In genomic region chr2:197431858-197432257, GRCh38 we compare ENCODE assay signal across 12 cellular contexts. TPM values are rescaled to one million over a fixed set of nuclear protein-coding genes. Genes with fewer than 3 reads are reported as not detected.
DNase-seq lines count a peak whose midpoint lies in the region; ATAC-seq, FAIRE-seq and TF ChIP-seq lines count a peak whose summit lies in the region.
"Had no signal": no experiment of that assay in that cellular context is flagged by ENCODE, and none has a peak within 500 bp of the region (broad histone marks: within the 10 kb centered on the region; RNA-seq: fewer than 3 reads in every experiment).

No MANE protein-coding gene starts in this region.

- H3K9me3 ChIP-seq in HepG2 (ENCODE audit: low read length) (no peaks in the 10 kb centered on the region), right lobe of liver (no peaks in the 10 kb centered on the region), kidney (ENCODE audit: control insufficient read depth in 1 of 2, low read length in 2 of 2) (no peaks in the 10 kb centered on the region)
- H3K9me3 ChIP-seq: prostate gland had no signal

- H3K4me1 Mint-ChIP-seq in activated T-helper 2 cell treated with anti-CD3 and anti-CD28 coated beads, Interferon-gamma antibody, Interleukin-2, Interleukin-4, amounts not matched to agents 10 μg/mL and 5 μg/mL and 100 μg/mL, durations not matched to agents 14 hours and 24 hours and 36 hours (ENCODE audit: low read depth), result peaks cover 59% of the 10 kb centered on the region

- ATAC-seq in HepG2 (no peak), right lobe of liver (no peak), HG02981 (IDR thresholded peaks at IDR 0.05; ENCODE audit: unreplicated experiment) (no peak)

- H3K4me1 ChIP-seq in HepG2 (ENCODE audit: insufficient read depth, low read length) (peaks cover 76% of the 10 kb centered on the region), right lobe of liver (peaks cover 0 to 64% (median 20%) of the 10 kb centered on the region in 4 donors), kidney (ENCODE audit: control insufficient read depth in 1 of 2, insufficient read depth in 1 of 2, low read depth in 1 of 2, low read length in 2 of 2) (peaks cover 23 to 34% of the 10 kb centered on the region in 2 donors)

- TF ChIP-seq POLR2A in HepG2 (IDR thresholded peaks at IDR 0.05; ENCODE audit: insufficient read depth in 1 of 2, low read depth in 2 of 2, low read length in 2 of 2), result no peak
- TF ChIP-seq POLR2A in right lobe of liver (IDR thresholded peaks at IDR 0.05), result no peak

- H3K27me3 ChIP-seq in HepG2 (ENCODE audit: control insufficient read depth in 1 of 2, insufficient read depth in 2 of 2, low read length in 2 of 2) (peaks cover 0 to 4% of the 10 kb centered on the region in 2 experiments; a peak in 1 of 5 replicates), right lobe of liver (no peaks in the 10 kb centered on the region)

- no peak for TF ChIP-seq CTCF in HepG2 (CRISPR knock-in tag; IDR thresholded peaks at IDR 0.05)
- TF ChIP-seq CTCF in right lobe of liver (IDR thresholded peaks at IDR 0.05), result no peak
- no peak for TF ChIP-seq CTCF in kidney (IDR thresholded peaks at IDR 0.05; ENCODE audit: borderline replicate concordance, extremely low read depth, insufficient read depth)

- H3K4me3 ChIP-seq in HepG2 (replicated peaks in 1 of 3; ENCODE audit: insufficient read depth in 1 of 3, low read depth in 2 of 3, low read length in 3 of 3), result peak overlapping the region; percentile 13 to 99 (median 86)
- H3K4me3 ChIP-seq in right lobe of liver, result no peak overlapping the region
- peak overlapping the region; percentile 1 to 21 for H3K4me3 ChIP-seq in kidney (ENCODE audit: low read length in 2 of 2)
- H3K4me3 ChIP-seq: prostate gland had no signal

- in situ Hi-C loops in HepG2 (cut with HindIII; ENCODE audit: extremely low pct_ligation_motif_present, low pct_unique_long_range_greater_than_20kb), result no loop called here

- peak overlapping the region; percentile 98 for H3K4me2 ChIP-seq in HepG2 (ENCODE audit: low read depth, low read length)

- H2AFZ ChIP-seq in HepG2 (ENCODE audit: low read length), result no peak overlapping the region

- TF ChIP-seq RAD21 in HepG2 (CRISPR knock-in tag; IDR thresholded peaks at IDR 0.05), result no peak

- DNase-seq in HepG2 (ENCODE audit: low spot score), result no peak
- DNase-seq in right lobe of liver, result no peak
- no peak for DNase-seq in activated T-helper 2 cell treated with anti-CD3 and anti-CD28 coated beads, Interferon-gamma antibody, Interleukin-2, Interleukin-4, amounts not matched to agents 10 μg/mL and 5 μg/mL and 100 μg/mL, durations not matched to agents 14 hours and 24 hours and 36 hours (ENCODE audit: low spot score)
- no peak for DNase-seq in kidney
- no peak for DNase-seq in OCI-M1 (lab: John Stamatoyannopoulos, UW)
- no peak for DNase-seq in RKO (ENCODE audit: low spot score)
- DNase-seq in SKM-1 (lab: John Stamatoyannopoulos, UW; ENCODE audit: unreplicated experiment), result no peak
- DNase-seq: NCI-H510A had no signal

- peaks cover 72% of the 10 kb centered on the region for H4K20me1 ChIP-seq in HepG2 (ENCODE audit: insufficient read depth, low read length)

- TF ChIP-seq EP300 in HepG2 (IDR thresholded peaks at IDR 0.05; ENCODE audit: low read depth in 2 of 2, low read length in 2 of 2) (no peak), HepG2 (CRISPR knock-in tag; IDR thresholded peaks at IDR 0.05; ENCODE audit: borderline replicate concordance) (no peak)

- no TSS peak for BruUV-seq in HepG2 (replicated peaks; lab: Mats Ljungman, UMichigan)

- peak overlapping the region; percentile 65 for H3K4me3 Mint-ChIP-seq in activated T-helper 2 cell treated with anti-CD3 and anti-CD28 coated beads, Interferon-gamma antibody, Interleukin-2, Interleukin-4, amounts not matched to agents 10 μg/mL and 5 μg/mL and 100 μg/mL, durations not matched to agents 14 hours and 24 hours and 36 hours (ENCODE audit: low read depth)

- FAIRE-seq in HepG2 (lab: Jason Lieb, UNC), result no peak
- no peak for FAIRE-seq in kidney (lab: Jason Lieb, UNC)
- FAIRE-seq: islet of Langerhans had no signal

- no peaks in the 10 kb centered on the region for H3K9me3 Mint-ChIP-seq in activated T-helper 2 cell treated with anti-CD3 and anti-CD28 coated beads, Interferon-gamma antibody, Interleukin-2, Interleukin-4, amounts not matched to agents 10 μg/mL and 5 μg/mL and 100 μg/mL, durations not matched to agents 14 hours and 24 hours and 36 hours

- H3K36me3 Mint-ChIP-seq in activated T-helper 2 cell treated with anti-CD3 and anti-CD28 coated beads, Interferon-gamma antibody, Interleukin-2, Interleukin-4, amounts not matched to agents 10 μg/mL and 5 μg/mL and 100 μg/mL, durations not matched to agents 14 hours and 24 hours and 36 hours (ENCODE audit: low read depth), result peaks cover 42% of the 10 kb centered on the region

- no peaks in the 10 kb centered on the region for H3K27me3 Mint-ChIP-seq in activated T-helper 2 cell treated with anti-CD3 and anti-CD28 coated beads, Interferon-gamma antibody, Interleukin-2, Interleukin-4, amounts not matched to agents 10 μg/mL and 5 μg/mL and 100 μg/mL, durations not matched to agents 14 hours and 24 hours and 36 hours (ENCODE audit: low read depth)

- H3K27ac ChIP-seq in HepG2 (ENCODE audit: extremely low read length, insufficient read depth, low read length) (no peak overlapping the region), right lobe of liver (no peak overlapping the region), kidney (ENCODE audit: low read depth in 2 of 2, low read length in 2 of 2) (no peak overlapping the region)
- H3K27ac ChIP-seq: C4-2B, prostate gland had no signal

- intact Hi-C loops in HepG2 (cut with micrococcal nuclease; ENCODE audit: unreplicated experiment) (no loop called here), right lobe of liver (cut with DNase I) (no loop called here), kidney (cut with DNase I) (no loop called here)
- intact Hi-C loops in activated T-helper 2 cell treated with anti-CD3 and anti-CD28 coated beads, Interferon-gamma antibody, Interleukin-2, Interleukin-4, amounts not matched to agents 10 μg/mL and 5 μg/mL and 100 μg/mL, durations not matched to agents 14 hours and 24 hours and 36 hours (cut with micrococcal nuclease), result loop anchor here (5.0 to 10.0 kb wide), 8 partner anchors 125 to 1777 kb away; partner anchors contain the start of genes CCDC150, MARS2, PGAP1 and SLC39A10

- H3K27ac Mint-ChIP-seq in activated T-helper 2 cell treated with anti-CD3 and anti-CD28 coated beads, Interferon-gamma antibody, Interleukin-2, Interleukin-4, amounts not matched to agents 10 μg/mL and 5 μg/mL and 100 μg/mL, durations not matched to agents 14 hours and 24 hours and 36 hours, result peak overlapping the region; percentile 47

- H3K79me2 ChIP-seq in HepG2 (ENCODE audit: insufficient read depth, low read length), result peaks cover 94% of the 10 kb centered on the region

- POLR2A ChIA-PET in HepG2 (lab: Yijun Ruan, JAX), result interaction anchor here (2.5 to 14.3 kb wide), 3 partner anchors 20 to 68 kb away, joined by 6 to 306 read pairs (median 12); partner anchors contain the start of genes COQ10B, HSPD1 and HSPE1

- H3K36me3 ChIP-seq in HepG2 (replicated peaks in 1 of 2; ENCODE audit: control insufficient read depth in 1 of 2, insufficient read depth in 2 of 2, low read length in 2 of 2) (peaks cover 1 to 15% of the 10 kb centered on the region in 2 experiments; a peak in 3 of 5 replicates), right lobe of liver (peaks cover 0 to 6% (median 0%) of the 10 kb centered on the region in 4 donors), kidney (ENCODE audit: control insufficient read depth in 1 of 2, insufficient read depth in 2 of 2, low read length in 2 of 2) (no peaks in the 10 kb centered on the region)
- H3K36me3 ChIP-seq: prostate gland had no signal

- H3K9ac ChIP-seq in HepG2 (ENCODE audit: insufficient read depth, low read depth, low read length), result peak overlapping the region; percentile 100; the same call in 1 of the 2 replicates
- peak overlapping the region; percentile 20 to 37 for H3K9ac ChIP-seq in kidney (ENCODE audit: low read length in 2 of 2)

- 54% methylated on average over 6 of the region's 6 CpGs for WGBS in HepG2 (ENCODE audit: low lambda C conversion rate)
- WGBS in right lobe of liver (ENCODE audit: insufficient coverage, low coverage, low lambda C conversion rate, missing lambda C conversion rate), result 55% methylated on average over 6 of the region's 6 CpGs

- CTCF ChIA-PET in HepG2 (lab: Yijun Ruan, JAX; ENCODE audit: low intra/inter-chr PET ratio, low total read pairs), result no interaction called here

RNA-seq across cellular contexts. Expression of gene SF3B1, which starts 3.0 kb away (rescaled TPM):
- total RNA-seq in HepG2 (2016; rRNA removed; fragmentation: Illumina TruSeq; extraction: Trizol), result 387 and 499 TPM in 2 replicates
- 16.2 and 16.5 TPM in 2 replicates for total RNA-seq in HepG2 (2016; cell fraction: cytosol; rRNA removed; fragmentation: Illumina TruSeq; extraction: Trizol; ENCODE audit: low read depth)
- 367 and 489 TPM in 2 replicates for total RNA-seq in HepG2 (2016; cell fraction: insoluble cytoplasmic fraction; rRNA removed; fragmentation: Illumina TruSeq; extraction: Trizol)
- total RNA-seq in HepG2 (2016; cell fraction: membrane; rRNA removed; fragmentation: Illumina TruSeq; extraction: Trizol), result 49.3 and 53.4 TPM in 2 replicates
- total RNA-seq in HepG2 (2016; cell fraction: nucleus; rRNA removed; fragmentation: Illumina TruSeq; extraction: Trizol), result 418 and 502 TPM in 2 replicates
- 677 and 750 TPM in 2 replicates for polyA plus RNA-seq in HepG2 (2011; rRNA removed)
- 115 and 183 TPM in 2 replicates for polyA plus RNA-seq in HepG2 (2011; cell fraction: cytosol; rRNA removed)
- polyA plus RNA-seq in HepG2 (2011; cell fraction: nucleus; rRNA removed), result 1,965 and 2,535 TPM in 2 replicates
- 375 and 468 TPM in 2 replicates for polyA plus RNA-seq in HepG2 (2012)
- 9.7 and 15.8 TPM in 2 replicates for polyA plus RNA-seq in HepG2 (2016; cell fraction: cytosol; fragmentation: Illumina TruSeq; extraction: Trizol; ENCODE audit: low read depth)
- 424 and 448 TPM in 2 replicates for polyA plus RNA-seq in HepG2 (2016; cell fraction: insoluble cytoplasmic fraction; fragmentation: Illumina TruSeq; extraction: Trizol; ENCODE audit: low read depth)
- 27.7 and 44.3 TPM in 2 replicates for polyA plus RNA-seq in HepG2 (2016; cell fraction: membrane; fragmentation: Illumina TruSeq; extraction: Trizol; ENCODE audit: low read depth)
- polyA plus RNA-seq in HepG2 (2016; cell fraction: nucleus; fragmentation: Illumina TruSeq; extraction: Trizol; ENCODE audit: insufficient read depth, low read depth), result 790 and 818 TPM in 2 replicates
- 198 and 376 TPM in 2 replicates for polyA minus RNA-seq in HepG2 (2011; rRNA and poly(A)+ RNA removed; ENCODE audit: low replicate concordance)
- polyA minus RNA-seq in HepG2 (2011; cell fraction: cytosol; rRNA and poly(A)+ RNA removed), result 123 TPM in 2 replicates
- polyA minus RNA-seq in HepG2 (2011; cell fraction: nucleus; rRNA and poly(A)+ RNA removed), result 1,412 and 1,821 TPM in 2 replicates
- total RNA-seq in right lobe of liver, result 100 to 1,000 TPM in 3 of 6 experiments, 10 to 100 TPM in 3; 74.6 to 113 (median 100) TPM
- total RNA-seq in activated T-helper 2 cell treated with anti-CD3 and anti-CD28 coated beads, Interferon-gamma antibody, Interleukin-2, Interleukin-4, amounts not matched to agents 10 μg/mL and 5 μg/mL and 100 μg/mL, durations not matched to agents 14 hours and 24 hours and 36 hours, result 284 and 289 TPM in 2 replicates
- total RNA-seq in kidney, result 244 TPM
- polyA plus RNA-seq in kidney (ENCODE audit: insufficient read depth, low read depth, low replicate concordance), result 185 TPM

RNA-seq across cellular contexts. Expression of gene COQ10B, which starts 21.5 kb away (rescaled TPM):
- 34.9 and 41.8 TPM in 2 replicates for total RNA-seq in HepG2 (2016; rRNA removed; fragmentation: Illumina TruSeq; extraction: Trizol)
- 13.9 and 15.1 TPM in 2 replicates for total RNA-seq in HepG2 (2016; cell fraction: cytosol; rRNA removed; fragmentation: Illumina TruSeq; extraction: Trizol; ENCODE audit: low read depth)
- 36.3 and 46.6 TPM in 2 replicates for total RNA-seq in HepG2 (2016; cell fraction: insoluble cytoplasmic fraction; rRNA removed; fragmentation: Illumina TruSeq; extraction: Trizol)
- 27.0 and 28.4 TPM in 2 replicates for total RNA-seq in HepG2 (2016; cell fraction: membrane; rRNA removed; fragmentation: Illumina TruSeq; extraction: Trizol)
- 17.9 and 20.6 TPM in 2 replicates for total RNA-seq in HepG2 (2016; cell fraction: nucleus; rRNA removed; fragmentation: Illumina TruSeq; extraction: Trizol)
- polyA plus RNA-seq in HepG2 (2011; rRNA removed), result 4.2 and 4.6 TPM in 2 replicates
- polyA plus RNA-seq in HepG2 (2011; cell fraction: cytosol; rRNA removed), result 2.2 and 4.2 TPM in 2 replicates
- 2.8 and 3.0 TPM in 2 replicates for polyA plus RNA-seq in HepG2 (2011; cell fraction: nucleus; rRNA removed)
- 15.3 and 22.1 TPM in 2 replicates for polyA plus RNA-seq in HepG2 (2012)
- 3.0 and 3.1 TPM in 2 replicates for polyA plus RNA-seq in HepG2 (2016; cell fraction: cytosol; fragmentation: Illumina TruSeq; extraction: Trizol; ENCODE audit: low read depth)
- 36.5 and 43.5 TPM in 2 replicates for polyA plus RNA-seq in HepG2 (2016; cell fraction: insoluble cytoplasmic fraction; fragmentation: Illumina TruSeq; extraction: Trizol; ENCODE audit: low read depth)
- 6.5 and 8.6 TPM in 2 replicates for polyA plus RNA-seq in HepG2 (2016; cell fraction: membrane; fragmentation: Illumina TruSeq; extraction: Trizol; ENCODE audit: low read depth)
- 16.1 and 16.4 TPM in 2 replicates for polyA plus RNA-seq in HepG2 (2016; cell fraction: nucleus; fragmentation: Illumina TruSeq; extraction: Trizol; ENCODE audit: insufficient read depth, low read depth)
- 2.2 and 8.1 TPM in 2 replicates for polyA minus RNA-seq in HepG2 (2011; rRNA and poly(A)+ RNA removed; ENCODE audit: low replicate concordance)
- 6.9 and 8.3 TPM in 2 replicates for polyA minus RNA-seq in HepG2 (2011; cell fraction: cytosol; rRNA and poly(A)+ RNA removed)
- 25.2 and 29.4 TPM in 2 replicates for polyA minus RNA-seq in HepG2 (2011; cell fraction: nucleus; rRNA and poly(A)+ RNA removed)
- 10 to 100 TPM; 11.7 to 23.7 (median 17.1) TPM for total RNA-seq in right lobe of liver
- 19.9 and 20.8 TPM in 2 replicates for total RNA-seq in activated T-helper 2 cell treated with anti-CD3 and anti-CD28 coated beads, Interferon-gamma antibody, Interleukin-2, Interleukin-4, amounts not matched to agents 10 μg/mL and 5 μg/mL and 100 μg/mL, durations not matched to agents 14 hours and 24 hours and 36 hours
- total RNA-seq in kidney, result 28.6 TPM
- polyA plus RNA-seq in kidney (ENCODE audit: insufficient read depth, low read depth, low replicate concordance), result 31.2 TPM

Comparison
In these comparisons a context has a peak if more than half of its experiments do, and no peak if none do; other contexts are left out.
1. H3K4me3 ChIP-seq: peak in HepG2 (3 of 3) and kidney (2 of 2); none in right lobe of liver (0 of 3).